9 cellular contexts compared by ENCODE assay signal in genomic region chr13:99969368-99969933, GRCh38. TPM values are rescaled to one million over a fixed set of nuclear protein-coding genes. Genes with fewer than 3 reads are reported as not detected.
A peak's percentile ranks its signal among the peaks of the same experiment; 100 is the strongest.
DNase-seq lines count a peak whose midpoint lies in the region; ATAC-seq and TF ChIP-seq lines count a peak whose summit lies in the region.
"Had no signal": no experiment of that assay in that cellular context is flagged by ENCODE, and none has a peak within 500 bp of the region (broad histone marks: within the 10 kb centered on the region; RNA-seq: fewer than 3 reads in every experiment).

No MANE protein-coding gene starts in this region.

- peak; percentile 62 for DNase-seq in activated effector memory CD4-positive, alpha-beta T cell treated with anti-CD3 and anti-CD28 coated beads, Interleukin-2, amount 50 U/mL, for 16 hours
- DNase-seq in activated effector memory CD4-positive, alpha-beta T cell treated with Interleukin-2 at 50 U/mL for 16 hours = no peak
- no peak for DNase-seq in activated T-cell treated with anti-CD3 and anti-CD28 coated beads, Interleukin-2, amount 50 U/mL, for 72 hours
- DNase-seq in suprapubic skin (ENCODE audit: low spot score in 2 of 2) (no peak), superior temporal gyrus (ENCODE audit: extremely low spot score) (no peak)
- no peak for DNase-seq in activated CD4-positive, alpha-beta T cell treated with anti-CD3 and anti-CD28 coated beads, Interleukin-2, amount 50 U/mL, for 1 hour

- no peak for TF ChIP-seq EP300 in suprapubic skin (IDR thresholded peaks at IDR 0.05)

- H3K4me1 Mint-ChIP-seq in activated T-cell treated with anti-CD3 and anti-CD28 coated beads, Interleukin-2, amount 50 U/mL, for 72 hours (ENCODE audit: low read depth) = peaks cover 29% of the 10 kb centered on the region

- H3K27ac ChIP-seq in suprapubic skin = no peak overlapping the region

- H3K9me3 ChIP-seq in iPS-18c (ENCODE audit: control insufficient read depth, insufficient read depth, low read length) (peaks cover 2% of the 10 kb centered on the region), suprapubic skin (no peaks in the 10 kb centered on the region)

- peak overlapping the region; percentile 85 to 86 for H3K4me3 Mint-ChIP-seq in activated T-cell treated with anti-CD3 and anti-CD28 coated beads, Interleukin-2, amount 50 U/mL, for 72 hours

- no peaks in the 10 kb centered on the region for H3K36me3 ChIP-seq in suprapubic skin

- no peak for TF ChIP-seq POLR2A in suprapubic skin (IDR thresholded peaks at IDR 0.05)

- H3K27me3 Mint-ChIP-seq in activated T-cell treated with anti-CD3 and anti-CD28 coated beads, Interleukin-2, amount 50 U/mL, for 72 hours (ENCODE audit: low read depth) = peaks cover 73% of the 10 kb centered on the region

- ATAC-seq in activated T-cell treated with anti-CD3 and anti-CD28 coated beads, Interleukin-2, amount 50 U/mL, for 72 hours (replicated peaks in 1 of 2) = peak in 1 of 2 donors; percentile 8
- no peak for ATAC-seq in GM21576 (IDR thresholded peaks at IDR 0.05; ENCODE audit: unreplicated experiment)

- WGBS in suprapubic skin = 10% methylated on average over 27 of the region's 60 CpGs

- peaks cover 37% of the 10 kb centered on the region for H3K4me1 ChIP-seq in suprapubic skin

- peaks cover 95% of the 10 kb centered on the region for H3K27me3 ChIP-seq in suprapubic skin

- H3K36me3 Mint-ChIP-seq in activated T-cell treated with anti-CD3 and anti-CD28 coated beads, Interleukin-2, amount 50 U/mL, for 72 hours (ENCODE audit: insufficient read depth in 2 of 2) = peaks cover 11 to 15% of the 10 kb centered on the region in 2 donors

- H3K27ac Mint-ChIP-seq in activated T-cell treated with anti-CD3 and anti-CD28 coated beads, Interleukin-2, amount 50 U/mL, for 72 hours = peak overlapping the region; percentile 92

- TF ChIP-seq CTCF in suprapubic skin (IDR thresholded peaks at IDR 0.05) = no peak

- no peaks in the 10 kb centered on the region for H3K9me3 Mint-ChIP-seq in activated T-cell treated with anti-CD3 and anti-CD28 coated beads, Interleukin-2, amount 50 U/mL, for 72 hours

- peak overlapping the region; percentile 93 for H3K4me3 ChIP-seq in iPS-18c (ENCODE audit: insufficient read depth, low read depth, low read length)
- H3K4me3 ChIP-seq in suprapubic skin = peak overlapping the region; percentile 47

RNA-seq across cellular contexts. Expression of gene ZIC5, which starts 2.1 kb away (rescaled TPM):
- not detected for total RNA-seq in activated T-cell treated with anti-CD3 and anti-CD28 coated beads, Interleukin-2, amount 50 U/mL, for 72 hours
- total RNA-seq in suprapubic skin = not detected
- total RNA-seq: posterior vena cava had no signal

RNA-seq across cellular contexts. Expression of gene ZIC2, which starts 12.1 kb away (rescaled TPM):
- total RNA-seq in activated T-cell treated with anti-CD3 and anti-CD28 coated beads, Interleukin-2, amount 50 U/mL, for 72 hours = under 1 TPM in 1 of 2 donors, not detected in 1; 0.25 TPM
- not detected for total RNA-seq in suprapubic skin
